Comparison of ENCODE assay signal across 8 cellular contexts in the genomic region with DNA sequence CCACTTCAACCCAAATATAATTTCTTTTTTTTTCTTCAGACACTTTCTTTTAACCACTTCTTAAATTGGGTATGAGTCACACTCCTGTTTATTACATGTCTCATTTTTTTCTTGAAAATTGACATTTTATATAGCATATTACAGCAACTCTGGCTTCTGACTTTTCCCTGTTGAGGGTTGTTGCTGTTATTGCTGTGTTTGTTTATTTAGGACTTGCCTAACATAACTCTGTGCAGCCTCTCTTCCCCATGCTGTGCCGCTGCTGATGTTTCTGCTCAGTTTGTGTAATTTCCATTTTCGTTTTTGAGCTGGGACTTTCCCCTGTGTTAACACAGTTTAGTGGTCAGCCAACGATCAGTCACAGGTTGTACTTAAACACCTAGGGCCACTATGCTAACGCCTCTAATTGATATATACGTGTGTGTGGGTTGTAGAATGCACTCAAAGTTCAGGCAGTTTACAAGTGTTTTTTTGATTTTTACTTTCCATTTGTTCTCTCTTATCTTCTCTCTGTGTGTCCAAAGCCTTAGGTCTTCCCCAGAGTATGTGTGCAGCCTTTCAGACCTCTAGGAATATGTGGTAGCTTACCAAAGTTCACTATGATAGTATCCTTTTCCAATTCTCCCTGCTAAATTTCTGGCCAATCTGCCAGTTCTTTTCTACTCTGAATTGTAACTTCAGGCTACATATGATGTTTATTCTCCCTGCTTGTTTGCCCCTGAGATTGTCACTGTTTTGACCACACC.
A peak's percentile ranks its signal among the peaks of the same experiment; 100 is the strongest.
DNase-seq lines count a peak whose midpoint lies in the region; ATAC-seq and TF ChIP-seq lines count a peak whose summit lies in the region.

No MANE protein-coding gene starts in this region.

- H3K9me3 ChIP-seq in A673 (ENCODE audit: low read depth, low read length, poor library complexity, severe bottlenecking) = no peaks in the 10 kb centered on the region

- BruUV-seq in A673 (replicated peaks; lab: Mats Ljungman, UMichigan) = no TSS peak

- no peaks in the 10 kb centered on the region for H3K27me3 Mint-ChIP-seq in activated CD4-positive, alpha-beta memory T cell treated with anti-CD3 and anti-CD28 coated beads, Interleukin-2, amount 10 ng/mL, durations not matched to agents 7 days and 5 days

- H3K27ac Mint-ChIP-seq in activated CD4-positive, alpha-beta memory T cell treated with anti-CD3 and anti-CD28 coated beads, Interleukin-2, amount 10 ng/mL, durations not matched to agents 7 days and 5 days = no peak overlapping the region

- POLR2A ChIA-PET in activated CD4-positive, alpha-beta memory T cell treated with anti-CD3 and anti-CD28 coated beads, Interleukin-2, amount 10 ng/mL, durations not matched to agents 7 days and 5 days (lab: Charles Lee) = no interaction called here
- POLR2A ChIA-PET in A673 (lab: Charles Lee; ENCODE audit: low non-redundant PET) = no interaction called here

- no peaks in the 10 kb centered on the region for H3K36me3 ChIP-seq in A673 (ENCODE audit: insufficient read depth, low read length, poor library complexity, severe bottlenecking)

- H3K4me3 Mint-ChIP-seq in activated CD4-positive, alpha-beta memory T cell treated with anti-CD3 and anti-CD28 coated beads, Interleukin-2, amount 10 ng/mL, durations not matched to agents 7 days and 5 days = peak overlapping the region; percentile 12

- CTCF ChIA-PET in activated CD4-positive, alpha-beta memory T cell treated with anti-CD3 and anti-CD28 coated beads, Interleukin-2, amount 10 ng/mL, durations not matched to agents 7 days and 5 days (lab: Charles Lee) = interaction anchor here (0.8 kb wide), 1 partner anchor 391 kb away, joined by 3 read pairs; no protein-coding TSS in a partner anchor
- CTCF ChIA-PET in A673 (lab: Charles Lee) = no interaction called here

- no peak for TF ChIP-seq CTCF in A673 (conservative IDR thresholded peaks at IDR 0.05; ENCODE audit: low read depth, low read length)

- no peak overlapping the region for H3K4me3 ChIP-seq in A673 (ENCODE audit: low read depth, low read length, poor library complexity, severe bottlenecking)

- DNase-seq in NOMO-1 treated with DMSO at 0.1 percent for 48 hours (lab: John Stamatoyannopoulos, UW; ENCODE audit: unreplicated experiment) (peak; percentile 54), NOMO-1 treated with dmso at 0.1 percent for 144 hours (lab: John Stamatoyannopoulos, UW; ENCODE audit: unreplicated experiment) (no peak), smooth muscle cell of the brain vasculature (ENCODE audit: low read depth, low spot score) (peak; percentile 60), A673 (ENCODE audit: low spot score) (no peak), NCI-H345 (lab: John Stamatoyannopoulos, UW) (no peak), NCI-H524 (lab: John Stamatoyannopoulos, UW) (no peak)
- peak; percentile 23 for DNase-seq in activated CD4-positive, alpha-beta memory T cell treated with anti-CD3 and anti-CD28 coated beads, Interleukin-2, amount 10 ng/mL, durations not matched to agents 7 days and 5 days

- peaks cover 2% of the 10 kb centered on the region for H3K27me3 ChIP-seq in A673 (replicated peaks; ENCODE audit: insufficient read depth, low read depth, low read length, poor library complexity)

- intact Hi-C loops in A673 (cut with micrococcal nuclease; ENCODE audit: unreplicated experiment) = no loop called here

- H3K9me3 Mint-ChIP-seq in activated CD4-positive, alpha-beta memory T cell treated with anti-CD3 and anti-CD28 coated beads, Interleukin-2, amount 10 ng/mL, durations not matched to agents 7 days and 5 days = peaks cover 4% of the 10 kb centered on the region

- no peaks in the 10 kb centered on the region for H3K36me3 Mint-ChIP-seq in activated CD4-positive, alpha-beta memory T cell treated with anti-CD3 and anti-CD28 coated beads, Interleukin-2, amount 10 ng/mL, durations not matched to agents 7 days and 5 days (ENCODE audit: low read depth)

- H3K27ac ChIP-seq in A673 (ENCODE audit: low read depth, low read length, poor library complexity, severe bottlenecking) = no peak overlapping the region

- peaks cover 9% of the 10 kb centered on the region for H3K4me1 Mint-ChIP-seq in activated CD4-positive, alpha-beta memory T cell treated with anti-CD3 and anti-CD28 coated beads, Interleukin-2, amount 10 ng/mL, durations not matched to agents 7 days and 5 days

- no peaks in the 10 kb centered on the region for H3K4me1 ChIP-seq in A673 (ENCODE audit: insufficient read depth, low read length, poor library complexity, severe bottlenecking)

- ATAC-seq in HG02798 (IDR thresholded peaks at IDR 0.05; ENCODE audit: poor library complexity, unreplicated experiment) = peak; percentile 100

Comparison
In these comparisons a context has a peak if more than half of its experiments do, and no peak if none do; other contexts are left out.
1. DNase-seq: peak in NOMO-1 treated with DMSO at 0.1 percent for 48 hours (single experiment), activated CD4-positive, alpha-beta memory T cell treated with anti-CD3 and anti-CD28 coated beads, Interleukin-2, amount 10 ng/mL, durations not matched to agents 7 days and 5 days (single experiment) and smooth muscle cell of the brain vasculature (single experiment); none in NOMO-1 treated with dmso at 0.1 percent for 144 hours (single experiment), A673 (single experiment), NCI-H345 (single experiment) and NCI-H524 (0 of 2).